In genomic region chr17:55421179-55421934, GRCh38 we compare ENCODE assay signal across 7 cellular contexts. TPM values are rescaled to one million over a fixed set of nuclear protein-coding genes. Genes with fewer than 3 reads are reported as not detected.
DNase-seq lines count a peak whose midpoint lies in the region; ATAC-seq and TF ChIP-seq lines count a peak whose summit lies in the region.

A gene with protein sequence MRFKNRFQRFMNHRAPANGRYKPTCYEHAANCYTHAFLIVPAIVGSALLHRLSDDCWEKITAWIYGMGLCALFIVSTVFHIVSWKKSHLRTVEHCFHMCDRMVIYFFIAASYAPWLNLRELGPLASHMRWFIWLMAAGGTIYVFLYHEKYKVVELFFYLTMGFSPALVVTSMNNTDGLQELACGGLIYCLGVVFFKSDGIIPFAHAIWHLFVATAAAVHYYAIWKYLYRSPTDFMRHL (minus strand): TSS chr17:55421835. CDS start chr17:55421695, 140 bp downstream.

- H3K4me3 ChIP-seq in GM12875 (ENCODE audit: low read depth, low read length) (peak within 1 kb of the TSS; percentile 83), parathyroid adenoma (ENCODE audit: low read depth, low read length) (peak within 1 kb of the TSS; percentile 96)

- peak within 1 kb of the TSS; percentile 98 for H2AFZ ChIP-seq in parathyroid adenoma

- peak within 1 kb of the TSS; percentile 93 for H3K4me2 ChIP-seq in parathyroid adenoma (ENCODE audit: low read length)

- peaks cover 23% of the 10 kb centered on the region for H3K4me1 ChIP-seq in parathyroid adenoma

- peak within 1 kb of the TSS; percentile 73 for H3K27ac Mint-ChIP-seq in glutamatergic neuron (ENCODE audit: unreplicated experiment)

- H3K27me3 ChIP-seq in parathyroid adenoma (ENCODE audit: control insufficient read depth, insufficient read depth, low read length) = no peaks in the 10 kb centered on the region

- H3K9me3 Mint-ChIP-seq in glutamatergic neuron (ENCODE audit: unreplicated experiment) = peaks cover 9% of the 10 kb centered on the region

- H3K36me3 Mint-ChIP-seq in glutamatergic neuron (ENCODE audit: unreplicated experiment) = peaks cover 4% of the 10 kb centered on the region

- H3K36me3 ChIP-seq in KOPT-K1 (ENCODE audit: insufficient read depth, low read length) (peaks cover 24% of the 10 kb centered on the region), parathyroid adenoma (ENCODE audit: control insufficient read depth, insufficient read depth, low read length) (no peaks in the 10 kb centered on the region)

- peak within 1 kb of the TSS; percentile 69 for H3K9ac ChIP-seq in parathyroid adenoma

- peaks cover 4% of the 10 kb centered on the region for H3K4me1 Mint-ChIP-seq in glutamatergic neuron (ENCODE audit: low read depth, unreplicated experiment)

- DNase-seq in activated CD8-positive, alpha-beta memory T cell treated with anti-CD3 and anti-CD28 coated beads, Interleukin-2, amount 50 U/mL, for 48 hours = peak; percentile 68
- DNase-seq in glutamatergic neuron (peak; percentile 40), NCI-H2081 treated with DMSO at 0.1 percent for 48 hours (lab: John Stamatoyannopoulos, UW) (no peak)

- H3K79me2 ChIP-seq in parathyroid adenoma = peaks cover 4% of the 10 kb centered on the region

- H3K27ac ChIP-seq in KOPT-K1 (ENCODE audit: low read depth, low read length, poor library complexity, severe bottlenecking) = peak within 1 kb of the TSS; percentile 99
- H3K27ac ChIP-seq in parathyroid adenoma = peak within 1 kb of the TSS; percentile 85

- H3K4me3 Mint-ChIP-seq in glutamatergic neuron (ENCODE audit: unreplicated experiment) = peak within 1 kb of the TSS; percentile 92

- TF ChIP-seq CTCF in GM12875 (IDR thresholded peaks at IDR 0.05; ENCODE audit: borderline replicate concordance, insufficient read depth, low read depth, low read length) = no peak
- TF ChIP-seq CTCF in glutamatergic neuron (IDR thresholded peaks at IDR 0.05; ENCODE audit: partially characterized antibody, unreplicated experiment) = no peak
- no peak for TF ChIP-seq CTCF in parathyroid adenoma (IDR thresholded peaks at IDR 0.05)

- H3K27me3 Mint-ChIP-seq in glutamatergic neuron (ENCODE audit: unreplicated experiment) = peaks cover 3% of the 10 kb centered on the region

- peak; percentile 6 for ATAC-seq in GM21825 (IDR thresholded peaks at IDR 0.05; ENCODE audit: unreplicated experiment)

- H3K9me3 ChIP-seq in KOPT-K1 (ENCODE audit: insufficient read depth, low read length, poor library complexity, severe bottlenecking) (no peaks in the 10 kb centered on the region), parathyroid adenoma (ENCODE audit: control insufficient read depth, low read length) (no peaks in the 10 kb centered on the region)

RNA-seq across cellular contexts. Expression of the gene that starts here (rescaled TPM):
- total RNA-seq in glutamatergic neuron (ENCODE audit: unreplicated experiment) = 60.6 TPM
